Comparison of ENCODE assay signal across 8 cellular contexts in the genomic region with DNA sequence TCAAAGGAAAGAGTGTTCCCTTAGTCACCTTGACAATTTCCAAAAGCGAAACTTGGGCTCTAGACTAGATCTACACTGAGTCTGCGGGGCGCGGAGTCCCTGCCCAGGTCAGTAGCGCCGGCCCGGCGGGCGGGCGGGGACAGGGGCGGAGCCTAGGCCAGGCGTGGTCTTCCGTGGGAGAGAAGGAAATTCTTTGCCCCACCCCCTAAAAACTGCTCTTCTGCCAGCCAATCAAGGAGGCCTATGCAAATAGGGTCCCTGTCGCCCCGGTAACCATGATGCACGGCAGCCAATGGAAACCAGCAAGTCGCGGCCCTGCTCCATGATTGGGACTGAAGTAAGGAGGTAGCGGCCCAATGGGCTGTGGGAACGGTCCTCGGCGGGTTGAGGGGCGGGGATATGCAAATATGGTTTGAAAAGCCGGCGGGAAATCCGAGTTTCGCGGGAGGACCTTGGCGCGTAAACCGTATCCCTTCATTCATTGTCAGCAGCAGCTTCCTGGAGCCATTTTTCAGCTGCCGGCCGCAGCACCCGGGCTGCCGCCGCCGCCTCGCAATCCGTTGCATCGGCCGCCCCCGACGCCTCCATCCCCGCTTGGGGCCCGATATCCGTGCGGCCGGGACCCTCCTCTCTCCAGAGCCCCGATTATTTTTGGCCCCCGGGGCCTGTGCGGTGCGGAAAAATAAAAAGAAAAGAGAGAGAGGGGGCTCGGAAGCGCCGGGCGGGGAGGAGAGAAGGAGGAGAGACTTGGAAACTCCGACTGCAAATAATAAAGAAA. TPM values are rescaled to one million over a fixed set of nuclear protein-coding genes. Genes with fewer than 3 reads are reported as not detected.
A peak's percentile ranks its signal among the peaks of the same experiment; 100 is the strongest.
DNase-seq lines count a peak whose midpoint lies in the region; ATAC-seq and TF ChIP-seq lines count a peak whose summit lies in the region.

A gene (plus strand): TSS at position 477 of the 778 bp plus-strand sequence. CDS start 354 bp downstream, outside the sequence.

- H3K56ac ChIP-seq in IMR-90 (ENCODE audit: extremely low read depth, insufficient read depth, low read length): peak within 1 kb of the TSS; percentile 49

- no peak within 1 kb of the TSS for H2BK15ac ChIP-seq in IMR-90 (ENCODE audit: low read depth, low read length)

- peak within 1 kb of the TSS; percentile 1; the same call in 1 of the 2 replicates for H4K91ac ChIP-seq in IMR-90 (ENCODE audit: insufficient read depth, low read depth, low read length)

- peak within 1 kb of the TSS; percentile 78 for H3K4me2 ChIP-seq in IMR-90 (ENCODE audit: low read depth, low read length)

- no peak for TF ChIP-seq RAD21 in IMR-90 (IDR thresholded peaks at IDR 0.05; ENCODE audit: low read length)

- no TSS peak for BruUV-seq in IMR-90 (replicated peaks; lab: Mats Ljungman, UMichigan)

- peak within 1 kb of the TSS; percentile 75 for H3K9ac ChIP-seq in IMR-90 (ENCODE audit: low read depth, low read length)

- 0 out of 2 replicates have a peak within 1 kb of the TSS, but pooled peaks have one; percentile 27 for H2AK5ac ChIP-seq in IMR-90 (ENCODE audit: low read depth, low read length)

- peak within 1 kb of the TSS; percentile 46 to 56; a peak in 2 of 4 replicates for H4K8ac ChIP-seq in IMR-90 (ENCODE audit: low read depth in 2 of 2, low read length in 2 of 2)

- peak within 1 kb of the TSS; percentile 32; the same call in 1 of the 2 replicates for H2BK120ac ChIP-seq in IMR-90 (ENCODE audit: low read depth, low read length)

- H3K9me3 ChIP-seq in IMR-90 (ENCODE audit: control insufficient read depth, insufficient read depth, low read length): no peaks in the 10 kb centered on the region

- peak within 1 kb of the TSS; percentile 87 for H2AFZ ChIP-seq in IMR-90 (replicated peaks; ENCODE audit: low read length, poor library complexity)

- TF ChIP-seq POLR2A in IMR-90 (IDR thresholded peaks at IDR 0.05; ENCODE audit: low read depth, low read length): peak; percentile 83

- peak within 1 kb of the TSS; percentile 91 for H2AK9ac ChIP-seq in IMR-90 (replicated peaks; ENCODE audit: low read depth, low read length, poor library complexity)

- ATAC-seq in GM21528 (IDR thresholded peaks at IDR 0.05; ENCODE audit: low FRiP score, unreplicated experiment): peak; percentile 88
- ATAC-seq in IMR-90 (ENCODE audit: low read depth): peak; percentile 83

- in situ Hi-C loops in IMR-90 (cut with MboI; ENCODE audit: low sequenced_read_pairs): loop anchor here (10.0 kb wide), 1 partner anchor 123 kb away; no protein-coding TSS in a partner anchor

- peak within 1 kb of the TSS; percentile 74 for H3K23ac ChIP-seq in IMR-90 (ENCODE audit: low read depth, low read length)

- dilution Hi-C loops in IMR-90 (cut with HindIII; ENCODE audit: low sequenced_read_pairs, unreplicated experiment): no loop called here

- peak within 1 kb of the TSS; percentile 86 for H3K4me3 ChIP-seq in IMR-90 (ENCODE audit: insufficient read depth, low read depth, low read length)

- POLR2A ChIA-PET in IMR-90 (lab: Charles Lee; ENCODE audit: unreplicated experiment): no interaction called here

- peak within 1 kb of the TSS; percentile 16; the same call in 1 of the 2 replicates for H3K14ac ChIP-seq in IMR-90 (replicated peaks; ENCODE audit: low read depth, low read length)

- peak within 1 kb of the TSS; percentile 69 for H3K4ac ChIP-seq in IMR-90 (ENCODE audit: low read depth, low read length)

- peaks cover 2% of the 10 kb centered on the region; the same call in 1 of the 2 replicates for H4K20me1 ChIP-seq in IMR-90 (ENCODE audit: insufficient read depth, low read length)

- peaks cover 2% of the 10 kb centered on the region; the same call in 1 of the 2 replicates for H3K9me1 ChIP-seq in IMR-90 (ENCODE audit: insufficient read depth, low read length)

- H3K18ac ChIP-seq in IMR-90 (ENCODE audit: low read depth, low read length): no peak within 1 kb of the TSS; the same call in 1 of the 2 replicates

- no peak within 1 kb of the TSS for H2BK20ac ChIP-seq in IMR-90 (ENCODE audit: low read depth, low read length)

- H4K5ac ChIP-seq in IMR-90 (ENCODE audit: low read depth, low read length): no peak within 1 kb of the TSS

- intact Hi-C loops in IMR-90 (cut with micrococcal nuclease): loop anchor here (2.0 to 5.0 kb wide), 5 partner anchors 111 to 1186 kb away; a partner anchor contains a TSS

- H3K27ac ChIP-seq in IMR-90 (ENCODE audit: insufficient read depth, low read length): peak within 1 kb of the TSS; percentile 84

- peaks cover 0 to 7% of the 10 kb centered on the region in 2 experiments; a peak in 2 of 4 replicates for H3K79me1 ChIP-seq in IMR-90 (ENCODE audit: low read depth in 1 of 2, low read length in 2 of 2)

- no peaks in the 10 kb centered on the region for H3K27me3 ChIP-seq in IMR-90 (ENCODE audit: control insufficient read depth, insufficient read depth, low read length)

- CTCF ChIA-PET in IMR-90 (lab: Yijun Ruan, JAX): no interaction called here

- H3K4me1 ChIP-seq in IMR-90 (ENCODE audit: control insufficient read depth, insufficient read depth, low read length): no peaks in the 10 kb centered on the region; the same call in 1 of the 2 replicates

- no peak for TF ChIP-seq CTCF in IMR-90 (conservative IDR thresholded peaks at IDR 0.05; ENCODE audit: low read depth, low read length)

- H2BK5ac ChIP-seq in IMR-90 (ENCODE audit: low read depth, low read length, poor library complexity, severe bottlenecking): peak within 1 kb of the TSS; percentile 85

- DNase-seq in DMS 273 (lab: John Stamatoyannopoulos, UW; ENCODE audit: unreplicated experiment): peak; percentile 100
- peak; percentile 100 for DNase-seq in IMR-90
- peak; percentile 100 for DNase-seq in OCI-M1 (lab: John Stamatoyannopoulos, UW)
- DNase-seq in activated T-cell treated with anti-CD3 and anti-CD28 coated beads for 24 hours (ENCODE audit: low read depth): peak; percentile 99
- peak; percentile 100 for DNase-seq in epidermal melanocyte (ENCODE audit: insufficient read length, low spot score)
- peak; percentile 98 for DNase-seq in middle frontal gyrus (ENCODE audit: extremely low spot score, low spot score)
- peak; percentile 95 to 98 for DNase-seq in stimulated activated CD8-positive, alpha-beta memory T cell treated with anti-CD3 and anti-CD28 coated beads, Interleukin-2, amount 100 ng/mL, for 48 hours (ENCODE audit: low read depth in 2 of 2)

- H3K36me3 ChIP-seq in IMR-90 (ENCODE audit: control insufficient read depth, insufficient read depth, low read length): 0 out of 2 replicates have a peak, but pooled peaks cover 1% of the 10 kb centered on the region

- 2% methylated on average over 6 of the region's 57 CpGs; no CpG with 5 or more reads in 1 of the 2 experiments for WGBS in IMR-90 (ENCODE audit: extremely low coverage in 2 of 2, insufficient read length in 1 of 2), 2 experiments

TF ChIP-seq in IMR-90, 13 proteins besides CTCF, POLR2A, EP300 and RAD21:
- no peak for TF ChIP-seq CEBPB (IDR thresholded peaks at IDR 0.05; ENCODE audit: low read depth, low read length)
- TF ChIP-seq, protein P1, sequence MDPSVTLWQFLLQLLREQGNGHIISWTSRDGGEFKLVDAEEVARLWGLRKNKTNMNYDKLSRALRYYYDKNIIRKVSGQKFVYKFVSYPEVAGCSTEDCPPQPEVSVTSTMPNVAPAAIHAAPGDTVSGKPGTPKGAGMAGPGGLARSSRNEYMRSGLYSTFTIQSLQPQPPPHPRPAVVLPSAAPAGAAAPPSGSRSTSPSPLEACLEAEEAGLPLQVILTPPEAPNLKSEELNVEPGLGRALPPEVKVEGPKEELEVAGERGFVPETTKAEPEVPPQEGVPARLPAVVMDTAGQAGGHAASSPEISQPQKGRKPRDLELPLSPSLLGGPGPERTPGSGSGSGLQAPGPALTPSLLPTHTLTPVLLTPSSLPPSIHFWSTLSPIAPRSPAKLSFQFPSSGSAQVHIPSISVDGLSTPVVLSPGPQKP (IDR thresholded peaks at IDR 0.05; ENCODE audit: borderline replicate concordance, low read depth, low read length): no peak
- TF ChIP-seq, protein P2, sequence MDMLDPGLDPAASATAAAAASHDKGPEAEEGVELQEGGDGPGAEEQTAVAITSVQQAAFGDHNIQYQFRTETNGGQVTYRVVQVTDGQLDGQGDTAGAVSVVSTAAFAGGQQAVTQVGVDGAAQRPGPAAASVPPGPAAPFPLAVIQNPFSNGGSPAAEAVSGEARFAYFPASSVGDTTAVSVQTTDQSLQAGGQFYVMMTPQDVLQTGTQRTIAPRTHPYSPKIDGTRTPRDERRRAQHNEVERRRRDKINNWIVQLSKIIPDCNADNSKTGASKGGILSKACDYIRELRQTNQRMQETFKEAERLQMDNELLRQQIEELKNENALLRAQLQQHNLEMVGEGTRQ (IDR thresholded peaks at IDR 0.05; ENCODE audit: low read depth, low read length): no peak
- TF ChIP-seq MAZ (IDR thresholded peaks at IDR 0.05; ENCODE audit: borderline replicate concordance, low read depth, low read length): 0 out of 2 replicates have a peak, but pooled peaks have one; percentile 8
- TF ChIP-seq MXI1 (IDR thresholded peaks at IDR 0.05; ENCODE audit: borderline replicate concordance, low read depth, low read length): peak; percentile 92

RNA-seq across cellular contexts. Expression of the gene that starts here (rescaled TPM):
- 2.3 and 3.3 TPM in 2 replicates for total RNA-seq in IMR-90 (2012; rRNA removed)
- 7.5 and 8.2 TPM in 2 replicates for polyA plus RNA-seq in IMR-90 (2012; rRNA removed)
- polyA plus RNA-seq in IMR-90 (2012; cell fraction: cytosol; rRNA removed): 2.1 and 4.1 TPM in 2 replicates
- 6.2 and 23.5 TPM in 2 replicates for polyA plus RNA-seq in IMR-90 (2012; cell fraction: nucleus; rRNA removed; ENCODE audit: low replicate concordance)

Comparison
In these comparisons a context has a peak if more than half of its experiments do, and no peak if none do; other contexts are left out.
1. Peak in every context shown above with its lines: DNase-seq, ATAC-seq, H3K4me3 ChIP-seq and H3K27ac ChIP-seq.